Comparison of ENCODE assay signal across 1 cellular context in genomic region chr10:100723769-100724530, GRCh38.
TF ChIP-seq lines count a peak whose summit lies in the region.

No MANE protein-coding gene starts in this region.

TF ChIP-seq in H1, 55 proteins besides CTCF, POLR2A, EP300 and RAD21:
- no peak for TF ChIP-seq NANOG (IDR thresholded peaks at IDR 0.05; ENCODE audit: insufficient read depth, low read depth, low read length, poor library complexity, severe bottlenecking)
- no peak for TF ChIP-seq TAF7 (optimal IDR thresholded peaks at IDR 0.05; ENCODE audit: borderline replicate concordance, low read depth, low read length)
- no peak for TF ChIP-seq SIX5 (IDR thresholded peaks at IDR 0.05; ENCODE audit: low read depth, low read length)
- no peak for TF ChIP-seq CTBP2 (IDR thresholded peaks at IDR 0.05; ENCODE audit: borderline replicate concordance, insufficient read depth, insufficient read length, low read length)
- TF ChIP-seq RBBP5 (IDR thresholded peaks at IDR 0.05; ENCODE audit: borderline replicate concordance, low read depth, low read length), result no peak
- no peak for TF ChIP-seq YY1 (IDR thresholded peaks at IDR 0.05; ENCODE audit: low read depth, low read length)
- peak; percentile 94 for TF ChIP-seq EZH2 (IDR thresholded peaks at IDR 0.05; ENCODE audit: low read depth, low read length, severe bottlenecking)
- no peak for TF ChIP-seq KDM4A (IDR thresholded peaks at IDR 0.05; ENCODE audit: low read depth, low read length, severe bottlenecking)
- TF ChIP-seq CHD2 (IDR thresholded peaks at IDR 0.05; ENCODE audit: low read length), result no peak
- TF ChIP-seq SRF (IDR thresholded peaks at IDR 0.05; ENCODE audit: low read depth, low read length), result no peak
- peak; percentile 71 for TF ChIP-seq RNF2 (IDR thresholded peaks at IDR 0.05; ENCODE audit: borderline replicate concordance, low read depth, low read length, missing control alignments, poor library complexity, severe bottlenecking)
- TF ChIP-seq SP2 (IDR thresholded peaks at IDR 0.05; ENCODE audit: low read length), result no peak
- TF ChIP-seq RXRA (IDR thresholded peaks at IDR 0.05; ENCODE audit: insufficient read depth, low read depth, low read length), result no peak
- no peak for TF ChIP-seq SP1 (IDR thresholded peaks at IDR 0.05; ENCODE audit: low read depth, low read length)
- peak; percentile 76 for TF ChIP-seq EGR1 (IDR thresholded peaks at IDR 0.05; ENCODE audit: borderline replicate concordance, low read depth, low read length)
- TF ChIP-seq CEBPB (IDR thresholded peaks at IDR 0.05; ENCODE audit: low read depth, low read length), result no peak
- no peak for TF ChIP-seq SIRT6 (IDR thresholded peaks at IDR 0.05; ENCODE audit: low read length)
- TF ChIP-seq SUZ12 (IDR thresholded peaks at IDR 0.05; ENCODE audit: low read length), result peak; percentile 84; the same call in 1 of the 2 replicates
- no peak for TF ChIP-seq JUN (IDR thresholded peaks at IDR 0.05; ENCODE audit: low read depth, low read length)
